ENCODE assay signal across 12 cellular contexts in genomic region chr5:172696171-172696849, GRCh38. TPM values are rescaled to one million over a fixed set of nuclear protein-coding genes. Genes with fewer than 3 reads are reported as not detected.
DNase-seq lines count a peak whose midpoint lies in the region; ATAC-seq and TF ChIP-seq lines count a peak whose summit lies in the region.
"Had no signal": no experiment of that assay in that cellular context is flagged by ENCODE, and none has a peak within 500 bp of the region (broad histone marks: within the 10 kb centered on the region; RNA-seq: fewer than 3 reads in every experiment).

No MANE protein-coding gene starts in this region.

- H3K4me3 Mint-ChIP-seq in activated naive CD8-positive, alpha-beta T cell, result peak overlapping the region; percentile 17
- H3K4me3 Mint-ChIP-seq in activated naive CD8-positive, alpha-beta T cell treated with anti-CD3 and anti-CD28 coated beads, Interleukin-2, amount 50 U/mL, for 24 hours, result no peak overlapping the region
- no peak overlapping the region for H3K4me3 Mint-ChIP-seq in stimulated activated naive CD8-positive, alpha-beta T cell treated with anti-CD3 and anti-CD28 coated beads, Interleukin-15, amount 100 ng/mL, for 72 hours

- no CpG with 5 or more reads among the region's 20 CpGs for WGBS in neuronal stem cell (ENCODE audit: extremely low coverage in 2 of 2, insufficient read length in 2 of 2, insufficient replicate concordance in 1 of 2), 2 donors

- H3K4me2 ChIP-seq in neuronal stem cell (ENCODE audit: insufficient read depth, low read length, poor library complexity, severe bottlenecking), result no peak overlapping the region

- H3K27me3 Mint-ChIP-seq in activated naive CD8-positive, alpha-beta T cell, result peaks cover 7% of the 10 kb centered on the region
- H3K27me3 Mint-ChIP-seq in activated naive CD8-positive, alpha-beta T cell treated with anti-CD3 and anti-CD28 coated beads, Interleukin-2, amount 50 U/mL, for 24 hours, result peaks cover 5% of the 10 kb centered on the region
- peaks cover 7% of the 10 kb centered on the region for H3K27me3 Mint-ChIP-seq in stimulated activated naive CD8-positive, alpha-beta T cell treated with anti-CD3 and anti-CD28 coated beads, Interleukin-15, amount 100 ng/mL, for 72 hours

- no peak for DNase-seq in activated naive CD8-positive, alpha-beta T cell treated with anti-CD3 and anti-CD28 coated beads, Interleukin-2, amount 50 U/mL, for 24 hours
- DNase-seq in fibroblast of peridontal ligament (ENCODE audit: extremely low read depth), result peak; percentile 47
- no peak for DNase-seq in neuronal stem cell (ENCODE audit: low spot score)
- no peak for DNase-seq in vagina (ENCODE audit: extremely low spot score in 2 of 2)
- DNase-seq in stimulated activated naive CD8-positive, alpha-beta T cell treated with anti-CD3 and anti-CD28 coated beads, Interleukin-15, amount 100 ng/mL, for 72 hours, result no peak
- no peak for DNase-seq in activated CD8-positive, alpha-beta memory T cell treated with anti-CD3 and anti-CD28 coated beads, Interleukin-2, amount 50 U/mL, for 4 hours
- DNase-seq in stimulated activated CD4-positive, alpha-beta T cell treated with anti-CD3 and anti-CD28 coated beads, Interleukin-15, amount 100 ng/mL, for 24 hours, result no peak
- DNase-seq: activated CD4-positive, CD25-positive, alpha-beta regulatory T cell treated with anti-CD3 and anti-CD28 coated beads, Interleukin-2, amount 50 U/mL, for 72 hours; effector CD4-positive, alpha-beta T cell; NCI-H446 had no signal

- H4K8ac ChIP-seq in neuronal stem cell (ENCODE audit: low read depth, low read length), result no peak overlapping the region

- H3K4me1 ChIP-seq in neuronal stem cell (ENCODE audit: control insufficient read depth in 2 of 2, insufficient read depth in 1 of 2, low read depth in 1 of 2, low read length in 2 of 2), result peaks cover 13 to 22% of the 10 kb centered on the region in 2 donors
- peaks cover 55% of the 10 kb centered on the region for H3K4me1 ChIP-seq in vagina

- no peak overlapping the region for H3K23ac ChIP-seq in neuronal stem cell (ENCODE audit: low read depth, low read length, poor library complexity)

- H2BK12ac ChIP-seq in neuronal stem cell (ENCODE audit: low read length), result peak overlapping the region; percentile 27

- no peak for ATAC-seq in activated naive CD8-positive, alpha-beta T cell treated with anti-CD3 and anti-CD28 coated beads, Interleukin-2, amount 50 U/mL, for 24 hours
- ATAC-seq in stimulated activated naive CD8-positive, alpha-beta T cell treated with anti-CD3 and anti-CD28 coated beads, Interleukin-15, amount 100 ng/mL, for 72 hours, result no peak

- H2BK15ac ChIP-seq in neuronal stem cell (ENCODE audit: low read length), result peak overlapping the region; percentile 32

- H3K36me3 Mint-ChIP-seq in activated naive CD8-positive, alpha-beta T cell, result no peaks in the 10 kb centered on the region
- no peaks in the 10 kb centered on the region for H3K36me3 Mint-ChIP-seq in activated naive CD8-positive, alpha-beta T cell treated with anti-CD3 and anti-CD28 coated beads, Interleukin-2, amount 50 U/mL, for 24 hours (ENCODE audit: low read depth)
- H3K36me3 Mint-ChIP-seq: activated naive CD4-positive, alpha-beta T cell treated with anti-CD3 and anti-CD28 coated beads, Interleukin-2, amount 50 U/mL, for 24 hours had no signal

- no peak overlapping the region for H3K4ac ChIP-seq in neuronal stem cell (ENCODE audit: low read length)

- intact Hi-C loops in vagina (cut with DNase I), result no loop called here

- no peaks in the 10 kb centered on the region for H3K79me1 ChIP-seq in neuronal stem cell (ENCODE audit: low read depth, low read length)

- H3K4me1 Mint-ChIP-seq in activated naive CD8-positive, alpha-beta T cell (ENCODE audit: low read depth), result peaks cover 9% of the 10 kb centered on the region
- H3K4me1 Mint-ChIP-seq in activated naive CD8-positive, alpha-beta T cell treated with anti-CD3 and anti-CD28 coated beads, Interleukin-2, amount 50 U/mL, for 24 hours, result peaks cover 12% of the 10 kb centered on the region
- peaks cover 13% of the 10 kb centered on the region for H3K4me1 Mint-ChIP-seq in stimulated activated naive CD8-positive, alpha-beta T cell treated with anti-CD3 and anti-CD28 coated beads, Interleukin-15, amount 100 ng/mL, for 72 hours

- H4K91ac ChIP-seq in neuronal stem cell (ENCODE audit: low read depth, low read length, poor library complexity), result no peak overlapping the region

- no peak overlapping the region for H3K14ac ChIP-seq in neuronal stem cell (ENCODE audit: low read length)

- H3K27ac ChIP-seq in neuronal stem cell (replicated peaks; ENCODE audit: low read length) (no peak overlapping the region), vagina (peak overlapping the region; percentile 79)

- H3K9ac ChIP-seq in neuronal stem cell (ENCODE audit: low read depth, low read length, poor library complexity), result no peak overlapping the region

- H2BK5ac ChIP-seq in neuronal stem cell (ENCODE audit: low read length), result no peak overlapping the region

- no peaks in the 10 kb centered on the region for H3K36me3 ChIP-seq in neuronal stem cell (replicated peaks in 1 of 2; ENCODE audit: control insufficient read depth in 2 of 2, insufficient read depth in 2 of 2, low read length in 2 of 2)
- no peaks in the 10 kb centered on the region for H3K36me3 ChIP-seq in vagina

- no peak for TF ChIP-seq CTCF in vagina (IDR thresholded peaks at IDR 0.05)

- no peaks in the 10 kb centered on the region for H3K9me3 Mint-ChIP-seq in activated naive CD8-positive, alpha-beta T cell (ENCODE audit: low read depth)
- no peaks in the 10 kb centered on the region for H3K9me3 Mint-ChIP-seq in activated naive CD8-positive, alpha-beta T cell treated with anti-CD3 and anti-CD28 coated beads, Interleukin-2, amount 50 U/mL, for 24 hours
- no peaks in the 10 kb centered on the region for H3K9me3 Mint-ChIP-seq in stimulated activated naive CD8-positive, alpha-beta T cell treated with anti-CD3 and anti-CD28 coated beads, Interleukin-15, amount 100 ng/mL, for 72 hours
- H3K9me3 Mint-ChIP-seq: activated naive CD4-positive, alpha-beta T cell treated with anti-CD3 and anti-CD28 coated beads, Interleukin-2, amount 50 U/mL, for 24 hours had no signal

- peaks cover 0 to 18% (median 10%) of the 10 kb centered on the region in 3 experiments for H3K27me3 ChIP-seq in neuronal stem cell (ENCODE audit: control insufficient read depth in 3 of 3, insufficient read depth in 3 of 3, low read depth in 1 of 3, low read length in 3 of 3)
- no peaks in the 10 kb centered on the region for H3K27me3 ChIP-seq in vagina

- H2BK120ac ChIP-seq in neuronal stem cell (ENCODE audit: low read depth, low read length), result no peak overlapping the region

- H3K27ac Mint-ChIP-seq in activated naive CD8-positive, alpha-beta T cell, result no peak overlapping the region
- H3K27ac Mint-ChIP-seq in activated naive CD8-positive, alpha-beta T cell treated with anti-CD3 and anti-CD28 coated beads, Interleukin-2, amount 50 U/mL, for 24 hours, result no peak overlapping the region
- H3K27ac Mint-ChIP-seq in stimulated activated naive CD8-positive, alpha-beta T cell treated with anti-CD3 and anti-CD28 coated beads, Interleukin-15, amount 100 ng/mL, for 72 hours, result no peak overlapping the region
- H3K27ac Mint-ChIP-seq: activated naive CD4-positive, alpha-beta T cell treated with anti-CD3 and anti-CD28 coated beads, Interleukin-2, amount 50 U/mL, for 24 hours had no signal

- no peak for TF ChIP-seq POLR2A in vagina (IDR thresholded peaks at IDR 0.05)

- H3K4me3 ChIP-seq in neuronal stem cell (ENCODE audit: low read length in 2 of 2), result no peak overlapping the region
- H3K4me3 ChIP-seq in vagina, result peak overlapping the region in 1 of 2 donors; percentile 79

- no peaks in the 10 kb centered on the region for H3K9me3 ChIP-seq in neuronal stem cell (replicated peaks in 1 of 2; ENCODE audit: control insufficient read depth in 2 of 2, insufficient read depth in 1 of 2, low read depth in 1 of 2, low read length in 2 of 2)
- H3K9me3 ChIP-seq in vagina, result no peaks in the 10 kb centered on the region

- peak overlapping the region; percentile 81 for H2AK5ac ChIP-seq in neuronal stem cell (ENCODE audit: low read depth, low read length)

- H2AFZ ChIP-seq in neuronal stem cell (ENCODE audit: low read length), result peak overlapping the region; percentile 90

- H3K18ac ChIP-seq in neuronal stem cell (ENCODE audit: low read length), result peak overlapping the region; percentile 54

RNA-seq across cellular contexts. Expression of gene NEURL1B, which starts 55.2 kb away (rescaled TPM):
- polyA plus RNA-seq in neuronal stem cell (2013, experiment 1 of 2), result 8.1 TPM
- polyA plus RNA-seq in neuronal stem cell (2013, experiment 2 of 2), result 8.2 TPM
- 30.9 TPM for total RNA-seq in vagina
